In genomic region chr6:106102034-106102433, GRCh38 we compare ENCODE assay signal across 9 cellular contexts.
DNase-seq lines count a peak whose midpoint lies in the region; ATAC-seq and TF ChIP-seq lines count a peak whose summit lies in the region.
"Had no signal": no experiment of that assay in that cellular context is flagged by ENCODE, and none has a peak within 500 bp of the region (broad histone marks: within the 10 kb centered on the region; RNA-seq: fewer than 3 reads in every experiment).

No MANE protein-coding gene starts in this region.

- H3K9me3 Mint-ChIP-seq in memory B cell = no peaks in the 10 kb centered on the region

- DNase-seq in GM13976 (ENCODE audit: low spot score) = peak; percentile 72
- no peak for DNase-seq in memory B cell (ENCODE audit: low spot score in 2 of 2)
- no peak for DNase-seq in activated gamma-delta T cell (lab: John Stamatoyannopoulos, UW)
- no peak for DNase-seq in D341Med (ENCODE audit: low spot score)
- no peak for DNase-seq in iPS-NIHi11 (ENCODE audit: low spot score)
- DNase-seq: NCI-H748 treated with DMSO at 0.1 percent for 48 hours had no signal

- in situ Hi-C loops in GM13976 (cut with MboI; ENCODE audit: low sequenced_read_pairs, unreplicated experiment) = loop anchor here (10.0 kb wide), 1 partner anchor 63 kb away; no protein-coding TSS in a partner anchor

- peaks cover 41% of the 10 kb centered on the region for H3K4me1 Mint-ChIP-seq in memory B cell

- peak overlapping the region; percentile 58 for H3K27ac Mint-ChIP-seq in memory B cell

- ATAC-seq in GM21526 (IDR thresholded peaks at IDR 0.05; ENCODE audit: low FRiP score, unreplicated experiment) = peak; percentile 64
- ATAC-seq in HG03571 (IDR thresholded peaks at IDR 0.05; ENCODE audit: unreplicated experiment) = peak; percentile 52
- no peak for ATAC-seq in memory B cell (ENCODE audit: low read depth)
- no peak for ATAC-seq in HG02763 (IDR thresholded peaks at IDR 0.05; ENCODE audit: unreplicated experiment)

- peaks cover 25% of the 10 kb centered on the region for H3K36me3 Mint-ChIP-seq in memory B cell

- H3K4me3 Mint-ChIP-seq in memory B cell = no peak overlapping the region

- no peaks in the 10 kb centered on the region for H3K27me3 Mint-ChIP-seq in memory B cell

- TF ChIP-seq CTCF in GM13976 (IDR thresholded peaks at IDR 0.05; ENCODE audit: borderline replicate concordance, control extremely low read depth, extremely low read depth, insufficient read depth, missing control alignments) = no peak

Comparison
In these comparisons a context has a peak if more than half of its experiments do, and no peak if none do; other contexts are left out.
1. ATAC-seq: peak in GM21526 (single experiment) and HG03571 (single experiment); none in memory B cell (single experiment) and HG02763 (single experiment).